26 cellular contexts compared by ENCODE assay signal in the genomic region with DNA sequence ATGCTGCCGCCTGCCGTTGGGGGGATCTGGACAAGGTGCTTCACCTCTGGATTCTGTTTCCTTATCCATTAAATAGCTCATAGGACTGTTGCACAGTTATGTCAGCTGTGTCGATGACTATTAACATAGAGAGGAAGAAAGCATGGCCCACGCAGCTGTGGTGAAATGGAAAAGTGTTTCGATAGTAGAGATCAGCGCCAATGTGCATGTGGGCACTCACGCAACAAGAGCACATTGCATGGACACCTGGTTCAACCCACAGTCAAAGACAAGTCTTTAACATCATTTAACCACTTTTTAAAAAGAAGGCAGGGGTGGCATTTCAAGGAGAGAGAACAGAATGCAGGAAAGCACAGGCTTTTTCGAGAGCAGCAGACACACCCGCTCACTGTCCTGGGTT.
"Had no signal": no experiment of that assay in that cellular context is flagged by ENCODE, and none has a peak within 500 bp of the region (broad histone marks: within the 10 kb centered on the region; RNA-seq: fewer than 3 reads in every experiment).

No MANE protein-coding gene starts in this region.

- H3K4me3 Mint-ChIP-seq: activated CD4-positive, alpha-beta memory T cell treated with anti-CD3 and anti-CD28 coated beads, Interleukin-2, amount 10 ng/mL, durations not matched to agents 7 days and 5 days; activated CD4-positive, alpha-beta T cell treated with anti-CD3 and anti-CD28 coated beads, Interleukin-2, amount 10 ng/mL, durations not matched to agents 7 days and 5 days; activated naive CD8-positive, alpha-beta T cell; activated T-cell treated with anti-CD3 and anti-CD28 coated beads, Interleukin-2, amount 50 U/mL, for 24 hours; activated T-cell treated with anti-CD3 and anti-CD28 coated beads, Interleukin-2, amount 50 U/mL, for 72 hours; activated T-helper 17 cell treated with anti-CD3 and anti-CD28 coated beads, Interleukin-2, amount 50 U/mL, for 72 hours had no signal

- H3K27me3 ChIP-seq: body of pancreas, esophagus squamous epithelium had no signal

- H3K4me1 Mint-ChIP-seq: activated CD4-positive, alpha-beta memory T cell treated with anti-CD3 and anti-CD28 coated beads, Interleukin-2, amount 10 ng/mL, durations not matched to agents 7 days and 5 days; activated CD4-positive, alpha-beta T cell treated with anti-CD3 and anti-CD28 coated beads, Interleukin-2, amount 10 ng/mL, durations not matched to agents 7 days and 5 days; activated T-helper 17 cell treated with anti-CD3 and anti-CD28 coated beads, Interleukin-2, amount 50 U/mL, for 72 hours had no signal

- H3K27me3 Mint-ChIP-seq: activated CD4-positive, alpha-beta memory T cell treated with anti-CD3 and anti-CD28 coated beads, Interleukin-2, amount 10 ng/mL, durations not matched to agents 7 days and 5 days; activated CD4-positive, alpha-beta T cell treated with anti-CD3 and anti-CD28 coated beads, Interleukin-2, amount 10 ng/mL, durations not matched to agents 7 days and 5 days; activated naive CD8-positive, alpha-beta T cell; activated T-cell treated with anti-CD3 and anti-CD28 coated beads, Interleukin-2, amount 50 U/mL, for 24 hours had no signal

- DNase-seq: activated CD4-positive, alpha-beta memory T cell treated with anti-CD3 and anti-CD28 coated beads, Interleukin-2, amount 10 ng/mL, durations not matched to agents 7 days and 5 days; activated CD4-positive, alpha-beta T cell treated with anti-CD3 and anti-CD28 coated beads for 1 hour; activated CD4-positive, alpha-beta T cell treated with anti-CD3 and anti-CD28 coated beads for 4 hours; activated CD4-positive, alpha-beta T cell treated with anti-CD3 and anti-CD28 coated beads, Interleukin-2, amount 10 ng/mL, durations not matched to agents 7 days and 5 days; activated CD4-positive, alpha-beta T cell treated with anti-CD3 and anti-CD28 coated beads, Interleukin-2, amount 50 U/mL, for 4 hours; activated CD8-positive, alpha-beta memory T cell treated with anti-CD3 and anti-CD28 coated beads, Interleukin-2, amount 50 U/mL, for 48 hours; activated effector memory CD4-positive, alpha-beta T cell treated with Interleukin-2 at 50 U/mL for 16 hours; activated gamma-delta T cell treated with Interleukin-2 at 50 U/mL for 16 hours; activated naive CD4-positive, alpha-beta T cell treated with anti-CD3 and anti-CD28 coated beads, Interleukin-2, amount 50 U/mL, for 16 hours; activated naive CD4-positive, alpha-beta T cell treated with Interleukin-2 at 50 U/mL for 16 hours; activated T-cell treated with anti-CD3 and anti-CD28 coated beads for 4 hours; activated T-cell treated with anti-CD3 and anti-CD28 coated beads, Interleukin-2, amount 50 U/mL, for 24 hours; activated T-cell treated with anti-CD3 and anti-CD28 coated beads, Interleukin-2, amount 50 U/mL, for 72 hours; amniotic stem cell; aorta; body of pancreas; caudate nucleus; cortex of kidney; dermis blood vessel endothelial cell; effector CD8-positive, alpha-beta T cell; esophagus squamous epithelium; head of caudate nucleus; T-helper 2 cell had no signal

- H3K4me1 ChIP-seq: body of pancreas, esophagus squamous epithelium had no signal

- ATAC-seq: activated T-cell treated with anti-CD3 and anti-CD28 coated beads, Interleukin-2, amount 50 U/mL, for 72 hours; activated T-helper 17 cell treated with anti-CD3 and anti-CD28 coated beads, Interleukin-2, amount 50 U/mL, for 72 hours; body of pancreas had no signal

- H3K36me3 Mint-ChIP-seq: activated naive CD8-positive, alpha-beta T cell had no signal

- H3K27ac ChIP-seq: body of pancreas, epithelial cell of prostate, esophagus squamous epithelium had no signal

- H3K27ac Mint-ChIP-seq: activated CD4-positive, alpha-beta memory T cell treated with anti-CD3 and anti-CD28 coated beads, Interleukin-2, amount 10 ng/mL, durations not matched to agents 7 days and 5 days; activated CD4-positive, alpha-beta T cell treated with anti-CD3 and anti-CD28 coated beads, Interleukin-2, amount 10 ng/mL, durations not matched to agents 7 days and 5 days; activated naive CD8-positive, alpha-beta T cell; activated T-cell treated with anti-CD3 and anti-CD28 coated beads, Interleukin-2, amount 50 U/mL, for 24 hours; activated T-cell treated with anti-CD3 and anti-CD28 coated beads, Interleukin-2, amount 50 U/mL, for 72 hours; activated T-helper 17 cell treated with anti-CD3 and anti-CD28 coated beads, Interleukin-2, amount 50 U/mL, for 72 hours had no signal
